Comparison of ENCODE assay signal across 25 cellular contexts in genomic region chr20:50659975-50660670, GRCh38. TPM values are rescaled to one million over a fixed set of nuclear protein-coding genes. Genes with fewer than 3 reads are reported as not detected.
DNase-seq lines count a peak whose midpoint lies in the region; ATAC-seq and TF ChIP-seq lines count a peak whose summit lies in the region.
"Had no signal": no experiment of that assay in that cellular context is flagged by ENCODE, and none has a peak within 500 bp of the region (broad histone marks: within the 10 kb centered on the region; RNA-seq: fewer than 3 reads in every experiment).

No MANE protein-coding gene starts in this region.

- TF ChIP-seq CTCF in right atrium auricular region (IDR thresholded peaks at IDR 0.05) (no peak), nephron (IDR thresholded peaks at IDR 0.05; ENCODE audit: unreplicated experiment in 3 of 3) (no peak), left lung (IDR thresholded peaks at IDR 0.05) (no peak)

- H3K27me3 ChIP-seq in right atrium auricular region (no peaks in the 10 kb centered on the region), esophagus (ENCODE audit: control insufficient read depth in 1 of 2, insufficient read depth in 2 of 2, low read length in 2 of 2) (no peaks in the 10 kb centered on the region), left lung (no peaks in the 10 kb centered on the region)
- H3K27me3 ChIP-seq: BLaER1, colonic mucosa, SJSA1, upper lobe of right lung had no signal

- POLR2A ChIA-PET in naive thymus-derived CD8-positive, alpha-beta T cell (lab: Charles Lee): no interaction called here

- H3K4me3 Mint-ChIP-seq in nephron: no peak overlapping the region
- no peak overlapping the region for H3K4me3 Mint-ChIP-seq in naive thymus-derived CD8-positive, alpha-beta T cell
- H3K4me3 Mint-ChIP-seq: activated naive CD8-positive, alpha-beta T cell treated with anti-CD3 and anti-CD28 coated beads, Interleukin-2, amount 10 ng/mL, durations not matched to agents 7 days and 5 days; brain; stimulated activated naive CD8-positive, alpha-beta T cell treated with anti-CD3 and anti-CD28 coated beads, Interleukin-15, Interleukin-2, amounts not matched to agents 100 ng/mL and 50 ng/mL, for 24 hours; T-helper 1 cell treated with Interleukin-12 subunit alpha and Interleukin-12 subunit beta and Interleukin-4 antibody, amounts not matched to agents 30 μg/mL and 1 μg/mL, for 36 hours had no signal

- peaks cover 18% of the 10 kb centered on the region for H3K27me3 Mint-ChIP-seq in nephron (ENCODE audit: low read depth)
- peaks cover 1 to 11% (median 4%) of the 10 kb centered on the region in 5 donors for H3K27me3 Mint-ChIP-seq in naive thymus-derived CD8-positive, alpha-beta T cell
- H3K27me3 Mint-ChIP-seq: brain had no signal

- H3K27ac ChIP-seq in right atrium auricular region: peak overlapping the region; percentile 49 to 61
- H3K27ac ChIP-seq in esophagus (ENCODE audit: low read depth in 2 of 2, low read length in 1 of 2): peak overlapping the region; percentile 34 to 77
- no peak overlapping the region for H3K27ac ChIP-seq in left lung
- H3K27ac ChIP-seq: psoas muscle had no signal

- H3K36me3 ChIP-seq in right atrium auricular region: no peaks in the 10 kb centered on the region
- no peaks in the 10 kb centered on the region for H3K36me3 ChIP-seq in esophagus (ENCODE audit: control insufficient read depth in 2 of 2, insufficient read depth in 2 of 2, low read length in 1 of 2)
- no peaks in the 10 kb centered on the region for H3K36me3 ChIP-seq in left lung
- H3K36me3 ChIP-seq: BLaER1, colonic mucosa, SJSA1, upper lobe of right lung had no signal

- H3K9me3 ChIP-seq in right atrium auricular region (no peaks in the 10 kb centered on the region), esophagus (ENCODE audit: control insufficient read depth in 2 of 2, insufficient read depth in 1 of 2, low read depth in 1 of 2, low read length in 1 of 2) (no peaks in the 10 kb centered on the region), left lung (no peaks in the 10 kb centered on the region)
- H3K9me3 ChIP-seq: BLaER1, colonic mucosa, psoas muscle, SJSA1, upper lobe of right lung had no signal

- intact Hi-C loops in Right ventricle myocardium superior (cut with DNase I): loop anchor here (5.0 kb wide), 1 partner anchor 92 kb away; no protein-coding TSS in a partner anchor
- intact Hi-C loops in left lung (cut with DNase I): no loop called here

- peaks cover 33% of the 10 kb centered on the region for H3K4me1 Mint-ChIP-seq in nephron
- no peaks in the 10 kb centered on the region for H3K4me1 Mint-ChIP-seq in naive thymus-derived CD8-positive, alpha-beta T cell
- H3K4me1 Mint-ChIP-seq: activated naive CD8-positive, alpha-beta T cell treated with anti-CD3 and anti-CD28 coated beads, Interleukin-2, amount 10 ng/mL, durations not matched to agents 7 days and 5 days had no signal

- ATAC-seq in Right ventricle myocardium superior (ENCODE audit: poor library complexity) (no peak), left lung (no peak), HG02642 (IDR thresholded peaks at IDR 0.05; ENCODE audit: poor library complexity, unreplicated experiment) (no peak), GM21723 (IDR thresholded peaks at IDR 0.05; ENCODE audit: unreplicated experiment) (no peak)
- no peak for ATAC-seq in naive thymus-derived CD8-positive, alpha-beta T cell
- ATAC-seq: upper lobe of right lung had no signal

- WGBS in esophagus, 2 donors: 75 to 83% methylated on average over 6 of the region's 6 CpGs

- no peak for DNase-seq in right atrium auricular region (ENCODE audit: low spot score)
- DNase-seq in Right ventricle myocardium superior: no peak
- DNase-seq in left lung: no peak
- DNase-seq in naive thymus-derived CD8-positive, alpha-beta T cell: no peak
- DNase-seq: activated CD4-positive, alpha-beta T cell treated with anti-CD3 and anti-CD28 coated beads, Interleukin-2, amount 50 U/mL, for 1 hour; activated CD8-positive, alpha-beta memory T cell treated with anti-CD3 and anti-CD28 coated beads, Interleukin-2, amount 50 U/mL, for 4 hours; activated naive CD8-positive, alpha-beta T cell treated with anti-CD3 and anti-CD28 coated beads, Interleukin-2, amount 10 ng/mL, durations not matched to agents 7 days and 5 days; colonic mucosa; hypothalamus; NCI-H774; OCI-M1; psoas muscle; stimulated activated CD4-positive, alpha-beta T cell treated with anti-CD3 and anti-CD28 coated beads, Interleukin-4, amount 100 ng/mL, for 1 hour; upper lobe of right lung had no signal

- H3K9me3 Mint-ChIP-seq in nephron: no peaks in the 10 kb centered on the region
- H3K9me3 Mint-ChIP-seq in naive thymus-derived CD8-positive, alpha-beta T cell: peaks cover 0 to 2% (median 0%) of the 10 kb centered on the region in 9 donors
- H3K9me3 Mint-ChIP-seq: activated naive CD8-positive, alpha-beta T cell treated with anti-CD3 and anti-CD28 coated beads, Interleukin-2, amount 10 ng/mL, durations not matched to agents 7 days and 5 days; activated T-helper 2 cell treated with anti-CD3 and anti-CD28 coated beads, Interferon-gamma antibody, Interleukin-2, Interleukin-4, amounts not matched to agents 10 μg/mL and 5 μg/mL and 100 μg/mL, durations not matched to agents 14 hours and 24 hours and 36 hours; stimulated activated naive CD8-positive, alpha-beta T cell treated with anti-CD3 and anti-CD28 coated beads, Interleukin-15, Interleukin-2, amounts not matched to agents 100 ng/mL and 50 ng/mL, for 24 hours; T-helper 1 cell treated with Interleukin-12 subunit alpha and Interleukin-12 subunit beta and Interleukin-4 antibody, amounts not matched to agents 30 μg/mL and 1 μg/mL, for 36 hours had no signal

- no peaks in the 10 kb centered on the region for H3K36me3 Mint-ChIP-seq in nephron (ENCODE audit: low read depth)
- H3K36me3 Mint-ChIP-seq in naive thymus-derived CD8-positive, alpha-beta T cell: no peaks in the 10 kb centered on the region
- H3K36me3 Mint-ChIP-seq: activated naive CD8-positive, alpha-beta T cell treated with anti-CD3 and anti-CD28 coated beads, Interleukin-2, amount 10 ng/mL, durations not matched to agents 7 days and 5 days; brain had no signal

- peak overlapping the region; percentile 38 to 55 (median 48) for H3K27ac Mint-ChIP-seq in nephron
- no peak overlapping the region for H3K27ac Mint-ChIP-seq in naive thymus-derived CD8-positive, alpha-beta T cell
- H3K27ac Mint-ChIP-seq: activated naive CD8-positive, alpha-beta T cell treated with anti-CD3 and anti-CD28 coated beads, Interleukin-2, amount 10 ng/mL, durations not matched to agents 7 days and 5 days; activated T-helper 2 cell treated with anti-CD3 and anti-CD28 coated beads, Interferon-gamma antibody, Interleukin-2, Interleukin-4, amounts not matched to agents 10 μg/mL and 5 μg/mL and 100 μg/mL, durations not matched to agents 14 hours and 24 hours and 36 hours; stimulated activated naive CD8-positive, alpha-beta T cell treated with anti-CD3 and anti-CD28 coated beads, Interleukin-15, Interleukin-2, amounts not matched to agents 100 ng/mL and 50 ng/mL, for 24 hours; T-helper 1 cell treated with Interleukin-12 subunit alpha and Interleukin-12 subunit beta and Interleukin-4 antibody, amounts not matched to agents 30 μg/mL and 1 μg/mL, for 36 hours had no signal

- H3K4me3 ChIP-seq in right atrium auricular region (no peak overlapping the region), esophagus (ENCODE audit: low read depth in 1 of 2, low read length in 2 of 2) (no peak overlapping the region), left lung (no peak overlapping the region)
- H3K4me3 ChIP-seq: BLaER1, colonic mucosa, psoas muscle, SJSA1, upper lobe of right lung had no signal

- peaks cover 0 to 65% of the 10 kb centered on the region in 2 donors for H3K4me1 ChIP-seq in right atrium auricular region
- H3K4me1 ChIP-seq in esophagus (ENCODE audit: control insufficient read depth in 2 of 2, insufficient read depth in 2 of 2, low read length in 1 of 2): peaks cover 0 to 8% of the 10 kb centered on the region in 2 donors
- peaks cover 0 to 20% of the 10 kb centered on the region in 2 donors for H3K4me1 ChIP-seq in left lung
- H3K4me1 ChIP-seq: colonic mucosa had no signal

RNA-seq across cellular contexts. Expression of gene RIPOR3, which starts 31.2 kb away (rescaled TPM):
- 1 to 10 TPM; 2.9 to 4.7 TPM for total RNA-seq in right atrium auricular region
- total RNA-seq in Right ventricle myocardium superior: 8.1 TPM
- 1 to 10 TPM; 2.6 to 5.2 TPM for polyA plus RNA-seq in esophagus
- total RNA-seq in left lung: 1 to 10 TPM; 2.3 to 7.0 TPM
- total RNA-seq in naive thymus-derived CD8-positive, alpha-beta T cell: not detected
- 1 to 10 TPM in 1 of 3 donors, under 1 TPM in 2; 0.53 to 2.4 (median 0.98) TPM for polyA plus RNA-seq in naive thymus-derived CD8-positive, alpha-beta T cell
- total RNA-seq: activated naive CD8-positive, alpha-beta T cell treated with anti-CD3 and anti-CD28 coated beads, Interleukin-2, amount 10 ng/mL, durations not matched to agents 7 days and 5 days; activated T-helper 2 cell treated with anti-CD3 and anti-CD28 coated beads, Interferon-gamma antibody, Interleukin-2, Interleukin-4, amounts not matched to agents 10 μg/mL and 5 μg/mL and 100 μg/mL, durations not matched to agents 14 hours and 24 hours and 36 hours had no signal
- polyA plus RNA-seq: neural cell had no signal

Comparison
In these comparisons a context has a peak if more than half of its experiments do, and no peak if none do; other contexts are left out.
1. H3K27ac ChIP-seq: peak in right atrium auricular region (2 of 2) and esophagus (2 of 2); none in left lung (0 of 2).
2. H3K27ac Mint-ChIP-seq: peak in nephron (3 of 3); none in naive thymus-derived CD8-positive, alpha-beta T cell (0 of 10).